In genomic region chr7:70663680-70664079, GRCh38 we compare ENCODE assay signal across 40 cellular contexts.
"Had no signal": no experiment of that assay in that cellular context is flagged by ENCODE, and none has a peak within 500 bp of the region (broad histone marks: within the 10 kb centered on the region; RNA-seq: fewer than 3 reads in every experiment).

No MANE protein-coding gene starts in this region.

- H3K27me3 ChIP-seq: adrenal gland, ascending aorta, body of pancreas, brain microvascular endothelial cell, breast epithelium, cardiac muscle cell had no signal

- H3K27me3 Mint-ChIP-seq: activated naive CD4-positive, alpha-beta T cell treated with anti-CD3 and anti-CD28 coated beads, Interleukin-2, amount 10 ng/mL, durations not matched to agents 7 days and 5 days; activated naive CD8-positive, alpha-beta T cell; activated naive CD8-positive, alpha-beta T cell treated with anti-CD3 and anti-CD28 coated beads for 36 hours; activated naive CD8-positive, alpha-beta T cell treated with anti-CD3 and anti-CD28 coated beads, Interleukin-2, amount 50 U/mL, for 24 hours; activated T-cell treated with anti-CD3 and anti-CD28 coated beads, Interleukin-2, amount 50 U/mL, for 24 hours; activated T-helper 17 cell treated with anti-CD3 and anti-CD28 coated beads, Interleukin-2, amount 50 U/mL, for 72 hours; brain; central memory CD8-positive, alpha-beta T cell had no signal

- H3K4me1 ChIP-seq: adrenal gland, breast epithelium had no signal

- H3K4me3 Mint-ChIP-seq: activated naive CD4-positive, alpha-beta T cell treated with anti-CD3 and anti-CD28 coated beads for 36 hours; activated naive CD4-positive, alpha-beta T cell treated with anti-CD3 and anti-CD28 coated beads, Interleukin-2, amount 10 ng/mL, durations not matched to agents 7 days and 5 days; activated naive CD4-positive, alpha-beta T cell treated with anti-CD3 and anti-CD28 coated beads, Interleukin-2, amount 50 U/mL, for 24 hours; activated naive CD8-positive, alpha-beta T cell; activated naive CD8-positive, alpha-beta T cell treated with anti-CD3 and anti-CD28 coated beads for 36 hours; activated naive CD8-positive, alpha-beta T cell treated with anti-CD3 and anti-CD28 coated beads, Interleukin-2, amount 10 ng/mL, durations not matched to agents 7 days and 5 days; activated naive CD8-positive, alpha-beta T cell treated with anti-CD3 and anti-CD28 coated beads, Interleukin-2, amount 50 U/mL, for 24 hours; activated T-cell treated with anti-CD3 and anti-CD28 coated beads, Interleukin-2, amount 50 U/mL, for 24 hours; activated T-cell treated with anti-CD3 and anti-CD28 coated beads, Interleukin-2, amount 50 U/mL, for 4 hours; activated T-cell treated with anti-CD3 and anti-CD28 coated beads, Interleukin-2, amount 50 U/mL, for 72 hours; activated T-helper 1 cell treated with anti-CD3 and anti-CD28 coated beads, Interleukin-12 subunit alpha, Interleukin-12 subunit beta, Interleukin-2, Interleukin-4 antibody, amounts not matched to agents 30 ng/mL and 10 ng/mL and 1 ng/mL, durations not matched to agents 14 hours and 24 hours and 36 hours; activated T-helper 17 cell treated with anti-CD3 and anti-CD28 coated beads, Interleukin-2, amount 50 U/mL, for 72 hours; brain; central memory CD8-positive, alpha-beta T cell had no signal

- H3K27ac Mint-ChIP-seq: activated naive CD4-positive, alpha-beta T cell treated with anti-CD3 and anti-CD28 coated beads for 36 hours; activated naive CD4-positive, alpha-beta T cell treated with anti-CD3 and anti-CD28 coated beads, Interleukin-2, amount 10 ng/mL, durations not matched to agents 7 days and 5 days; activated naive CD4-positive, alpha-beta T cell treated with anti-CD3 and anti-CD28 coated beads, Interleukin-2, amount 50 U/mL, for 24 hours; activated naive CD4-positive, alpha-beta T cell treated with anti-CD3 and anti-CD28 coated beads, Interleukin-2, amount 50 U/mL, for 72 hours; activated naive CD8-positive, alpha-beta T cell; activated naive CD8-positive, alpha-beta T cell treated with anti-CD3 and anti-CD28 coated beads for 36 hours; activated naive CD8-positive, alpha-beta T cell treated with anti-CD3 and anti-CD28 coated beads, Interleukin-2, amount 10 ng/mL, durations not matched to agents 7 days and 5 days; activated naive CD8-positive, alpha-beta T cell treated with anti-CD3 and anti-CD28 coated beads, Interleukin-2, amount 50 U/mL, for 24 hours; activated T-cell treated with anti-CD3 and anti-CD28 coated beads, Interleukin-2, amount 50 U/mL, for 24 hours; activated T-cell treated with anti-CD3 and anti-CD28 coated beads, Interleukin-2, amount 50 U/mL, for 72 hours; activated T-helper 1 cell treated with anti-CD3 and anti-CD28 coated beads, Interleukin-12 subunit alpha, Interleukin-12 subunit beta, Interleukin-2, Interleukin-4 antibody, amounts not matched to agents 30 ng/mL and 10 ng/mL and 1 ng/mL, durations not matched to agents 14 hours and 24 hours and 36 hours; activated T-helper 17 cell treated with anti-CD3 and anti-CD28 coated beads, Interleukin-2, amount 50 U/mL, for 72 hours; activated T-helper 2 cell treated with anti-CD3 and anti-CD28 coated beads, Interferon-gamma antibody, Interleukin-2, Interleukin-4, amounts not matched to agents 10 μg/mL and 5 μg/mL and 100 μg/mL, durations not matched to agents 14 hours and 24 hours and 36 hours; brain had no signal

- H3K9me3 ChIP-seq: adrenal gland, ascending aorta, body of pancreas, breast epithelium had no signal

- H3K9me3 Mint-ChIP-seq: activated naive CD4-positive, alpha-beta T cell treated with anti-CD3 and anti-CD28 coated beads for 36 hours; activated naive CD4-positive, alpha-beta T cell treated with anti-CD3 and anti-CD28 coated beads, Interleukin-2, amount 50 U/mL, for 24 hours; activated naive CD8-positive, alpha-beta T cell treated with anti-CD3 and anti-CD28 coated beads for 36 hours; activated naive CD8-positive, alpha-beta T cell treated with anti-CD3 and anti-CD28 coated beads, Interleukin-2, amount 50 U/mL, for 24 hours; activated T-cell treated with anti-CD3 and anti-CD28 coated beads, Interleukin-2, amount 50 U/mL, for 24 hours; activated T-cell treated with anti-CD3 and anti-CD28 coated beads, Interleukin-2, amount 50 U/mL, for 4 hours; activated T-cell treated with anti-CD3 and anti-CD28 coated beads, Interleukin-2, amount 50 U/mL, for 72 hours; activated T-helper 1 cell treated with anti-CD3 and anti-CD28 coated beads, Interleukin-12 subunit alpha, Interleukin-12 subunit beta, Interleukin-2, Interleukin-4 antibody, amounts not matched to agents 30 ng/mL and 10 ng/mL and 1 ng/mL, durations not matched to agents 14 hours and 24 hours and 36 hours; activated T-helper 2 cell treated with anti-CD3 and anti-CD28 coated beads, Interferon-gamma antibody, Interleukin-2, Interleukin-4, amounts not matched to agents 10 μg/mL and 5 μg/mL and 100 μg/mL, durations not matched to agents 14 hours and 24 hours and 36 hours; brain; central memory CD8-positive, alpha-beta T cell had no signal

- H3K4me3 ChIP-seq: adrenal gland, ascending aorta, body of pancreas, breast epithelium, cardiac muscle cell had no signal

- H3K36me3 Mint-ChIP-seq: activated naive CD4-positive, alpha-beta T cell treated with anti-CD3 and anti-CD28 coated beads, Interleukin-2, amount 10 ng/mL, durations not matched to agents 7 days and 5 days; activated naive CD4-positive, alpha-beta T cell treated with anti-CD3 and anti-CD28 coated beads, Interleukin-2, amount 50 U/mL, for 24 hours; activated naive CD8-positive, alpha-beta T cell; activated naive CD8-positive, alpha-beta T cell treated with anti-CD3 and anti-CD28 coated beads for 36 hours had no signal

- H3K36me3 ChIP-seq: adrenal gland, ascending aorta, brain microvascular endothelial cell, breast epithelium, cardiac muscle cell had no signal

- ATAC-seq: activated naive CD4-positive, alpha-beta T cell treated with anti-CD3 and anti-CD28 coated beads, Interleukin-2, amount 50 U/mL, for 72 hours; activated naive CD8-positive, alpha-beta T cell treated with anti-CD3 and anti-CD28 coated beads, Interleukin-2, amount 50 U/mL, for 24 hours; activated T-cell treated with anti-CD3 and anti-CD28 coated beads, Interleukin-2, amount 50 U/mL, for 4 hours; activated T-cell treated with anti-CD3 and anti-CD28 coated beads, Interleukin-2, amount 50 U/mL, for 72 hours; activated T-helper 17 cell treated with anti-CD3 and anti-CD28 coated beads, Interleukin-2, amount 50 U/mL, for 72 hours; body of pancreas had no signal

- DNase-seq: activated effector memory CD4-positive, alpha-beta T cell treated with anti-CD3 and anti-CD28 coated beads, Interleukin-2, amount 50 U/mL, for 16 hours; activated effector memory CD4-positive, alpha-beta T cell treated with Interleukin-2 at 50 U/mL for 16 hours; activated gamma-delta T cell; activated gamma-delta T cell treated with Interleukin-2 at 50 U/mL for 16 hours; activated naive CD4-positive, alpha-beta T cell; activated naive CD4-positive, alpha-beta T cell treated with anti-CD3 and anti-CD28 coated beads for 36 hours; activated naive CD4-positive, alpha-beta T cell treated with anti-CD3 and anti-CD28 coated beads, Interleukin-2, amount 10 ng/mL, durations not matched to agents 7 days and 5 days; activated naive CD4-positive, alpha-beta T cell treated with anti-CD3 and anti-CD28 coated beads, Interleukin-2, amount 50 U/mL, for 16 hours; activated naive CD4-positive, alpha-beta T cell treated with Interleukin-2 at 50 U/mL for 16 hours; activated naive CD8-positive, alpha-beta T cell treated with anti-CD3 and anti-CD28 coated beads for 36 hours; activated naive CD8-positive, alpha-beta T cell treated with anti-CD3 and anti-CD28 coated beads, Interleukin-2, amount 10 ng/mL, durations not matched to agents 7 days and 5 days; activated naive CD8-positive, alpha-beta T cell treated with anti-CD3 and anti-CD28 coated beads, Interleukin-2, amount 50 U/mL, for 24 hours; activated T-cell treated with anti-CD3 and anti-CD28 coated beads, Interleukin-2, amount 50 U/mL, for 1 hour; activated T-cell treated with anti-CD3 and anti-CD28 coated beads, Interleukin-2, amount 50 U/mL, for 24 hours; activated T-cell treated with anti-CD3 and anti-CD28 coated beads, Interleukin-2, amount 50 U/mL, for 4 hours; activated T-cell treated with anti-CD3 and anti-CD28 coated beads, Interleukin-2, amount 50 U/mL, for 48 hours; activated T-cell treated with anti-CD3 and anti-CD28 coated beads, Interleukin-2, amount 50 U/mL, for 72 hours; adrenal gland; amniotic stem cell; amygdala; anterior cingulate cortex; aorta; body of pancreas; brain microvascular endothelial cell; caudate nucleus; central memory CD4-positive, alpha-beta T cell; cerebellar nuclear complex had no signal

- H3K27ac ChIP-seq: adrenal gland, ascending aorta, body of pancreas, brain microvascular endothelial cell, breast epithelium, cardiac muscle cell had no signal

- FAIRE-seq: astrocyte, bronchial epithelial cell had no signal
